19 cellular contexts compared by ENCODE assay signal in genomic region chr3:24886511-24886910, GRCh38.
DNase-seq lines count a peak whose midpoint lies in the region; ATAC-seq and TF ChIP-seq lines count a peak whose summit lies in the region.
"Had no signal": no experiment of that assay in that cellular context is flagged by ENCODE, and none has a peak within 500 bp of the region (broad histone marks: within the 10 kb centered on the region; RNA-seq: fewer than 3 reads in every experiment).

No MANE protein-coding gene starts in this region.

- no peaks in the 10 kb centered on the region for H3K36me3 Mint-ChIP-seq in GM23338 (ENCODE audit: low read depth)

- H3K4me1 ChIP-seq in GM23338 (ENCODE audit: insufficient read depth), result no peaks in the 10 kb centered on the region
- H3K4me1 ChIP-seq: A549, Caco-2 had no signal

- H3K4me3 Mint-ChIP-seq in GM23338, result no peak overlapping the region
- H3K4me3 Mint-ChIP-seq: CD4-positive, alpha-beta T cell; H9 had no signal

- no peaks in the 10 kb centered on the region for H3K27me3 ChIP-seq in GM23338 (ENCODE audit: insufficient read depth)

- H3K4me1 Mint-ChIP-seq in GM23338, result peaks cover 7% of the 10 kb centered on the region; the same call in 2 of the 3 replicates

- peak overlapping the region; percentile 2; the same call in 1 of the 2 replicates for H3K27ac Mint-ChIP-seq in GM23338
- H3K27ac Mint-ChIP-seq: CD4-positive, alpha-beta T cell; H9 had no signal

- ATAC-seq in GM23338, result peak; percentile 50; the same call in 2 of the 3 replicates
- ATAC-seq: A549, HepG2 had no signal

- H3K9me3 Mint-ChIP-seq in GM23338, result no peaks in the 10 kb centered on the region
- H3K9me3 Mint-ChIP-seq: H9 had no signal

- peak; percentile 4 for DNase-seq in NCI-H1105 treated with DMSO at 0.1 percent for 48 hours (lab: John Stamatoyannopoulos, UW)
- DNase-seq in NCI-H1105 (lab: John Stamatoyannopoulos, UW), result no peak
- DNase-seq in GM23338 (ENCODE audit: low spot score), result peak; percentile 7
- DNase-seq in NCI-H526 (lab: John Stamatoyannopoulos, UW), result peak; percentile 51 to 69
- peak; percentile 67 for DNase-seq in left kidney (ENCODE audit: low read depth, low spot score)
- no peak for DNase-seq in medulla oblongata (ENCODE audit: extremely low spot score)
- DNase-seq in SKM-1 treated with dmso at 0.1 percent for 144 hours (lab: John Stamatoyannopoulos, UW; ENCODE audit: unreplicated experiment), result no peak
- DNase-seq: AML-193; Caco-2; CD4-positive, alpha-beta T cell; DMS153; DMS79; GDM1; GOT3; H9 had no signal

- peak overlapping the region; percentile 57; the same call in 1 of the 2 replicates for H2AFZ ChIP-seq in GM23338

- H3K27ac ChIP-seq in GM23338 (ENCODE audit: low read depth), result no peak overlapping the region
- H3K27ac ChIP-seq: 22Rv1, A549, C4-2B had no signal

- H3K36me3 ChIP-seq in GM23338 (ENCODE audit: insufficient read depth), result no peaks in the 10 kb centered on the region

- H3K79me2 ChIP-seq in GM23338 (replicated peaks; ENCODE audit: insufficient read depth), result no peaks in the 10 kb centered on the region

- no peaks in the 10 kb centered on the region for H3K9me2 ChIP-seq in GM23338 (ENCODE audit: insufficient read depth)

- no peaks in the 10 kb centered on the region for H4K20me1 ChIP-seq in GM23338 (replicated peaks; ENCODE audit: insufficient read depth)

- H3K4me3 ChIP-seq in GM23338, result no peak overlapping the region
- H3K4me3 ChIP-seq: A549 had no signal

- H3K4me2 ChIP-seq in GM23338, result no peak overlapping the region
- H3K4me2 ChIP-seq: A549 had no signal

- TF ChIP-seq CTCF in GM23338 (conservative IDR thresholded peaks at IDR 0.05; ENCODE audit: low read depth in 2 of 2), result no peak

- no peaks in the 10 kb centered on the region for H3F3A ChIP-seq in GM23338 (replicated peaks; ENCODE audit: low read depth)

- H3K27me3 Mint-ChIP-seq in GM23338 (ENCODE audit: insufficient read depth, low read depth, poor library complexity), result no peaks in the 10 kb centered on the region
- H3K27me3 Mint-ChIP-seq: CD4-positive, alpha-beta T cell had no signal

TF ChIP-seq in GM23338, 12 proteins besides CTCF, POLR2A, EP300 and RAD21:
- TF ChIP-seq ZNF114 (CRISPR knock-in tag; IDR thresholded peaks at IDR 0.05) (no peak), STAT1 (IDR thresholded peaks at IDR 0.05; ENCODE audit: unreplicated experiment) (no peak), NANOG (IDR thresholded peaks at IDR 0.05; ENCODE audit: borderline replicate concordance) (no peak), EZH2 (IDR thresholded peaks at IDR 0.05; ENCODE audit: low read depth, unreplicated experiment) (no peak), ETS1 (IDR thresholded peaks at IDR 0.05) (no peak), POLR2AphosphoS5 (IDR thresholded peaks at IDR 0.05; ENCODE audit: low read depth) (no peak), REST (IDR thresholded peaks at IDR 0.05; ENCODE audit: unreplicated experiment) (no peak), EZH2phosphoT487 (IDR thresholded peaks at IDR 0.05; ENCODE audit: unreplicated experiment) (no peak), ZNF462 (CRISPR knock-in tag; IDR thresholded peaks at IDR 0.05) (no peak), JUNB (IDR thresholded peaks at IDR 0.05; ENCODE audit: unreplicated experiment) (no peak), ZNF331 (CRISPR knock-in tag; IDR thresholded peaks at IDR 0.05; ENCODE audit: low read depth) (no peak), CREB1 (CRISPR knock-in tag; IDR thresholded peaks at IDR 0.05; ENCODE audit: low read depth) (no peak)
TF ChIP-seq in GM23338: peak in this region for 0.

Comparison
In these comparisons a context has a peak if more than half of its experiments do, and no peak if none do; other contexts are left out.
1. DNase-seq: peak in NCI-H1105 treated with DMSO at 0.1 percent for 48 hours (single experiment), GM23338 (single experiment), NCI-H526 (2 of 2) and left kidney (single experiment); none in NCI-H1105 (single experiment), medulla oblongata (single experiment) and SKM-1 treated with dmso at 0.1 percent for 144 hours (single experiment).